Comparison of ENCODE assay signal across 18 cellular contexts in genomic region chr17:60562421-60562820, GRCh38. TPM values are rescaled to one million over a fixed set of nuclear protein-coding genes. Genes with fewer than 3 reads are reported as not detected.
DNase-seq lines count a peak whose midpoint lies in the region; FAIRE-seq and TF ChIP-seq lines count a peak whose summit lies in the region.
"Had no signal": no experiment of that assay in that cellular context is flagged by ENCODE, and none has a peak within 500 bp of the region (broad histone marks: within the 10 kb centered on the region; RNA-seq: fewer than 3 reads in every experiment).

No MANE protein-coding gene starts in this region.

- H3K27me3 Mint-ChIP-seq in nephron progenitor cell (ENCODE audit: low read depth, poor library complexity): peaks cover 10% of the 10 kb centered on the region

- H3K9me3 ChIP-seq in SK-N-MC (ENCODE audit: low read depth, low read length): no peaks in the 10 kb centered on the region
- peaks cover 0 to 5% of the 10 kb centered on the region in 2 donors for H3K9me3 ChIP-seq in kidney (ENCODE audit: control insufficient read depth in 1 of 2, low read length in 2 of 2)
- H3K9me3 ChIP-seq in mesenchymal stem cell (ENCODE audit: control insufficient read depth, low read length): no peaks in the 10 kb centered on the region
- peaks cover 5% of the 10 kb centered on the region; the same call in 1 of the 2 replicates for H3K9me3 ChIP-seq in HAP-1
- H3K9me3 ChIP-seq: MG63 had no signal

- peak; percentile 92 for FAIRE-seq in kidney (lab: Jason Lieb, UNC)
- FAIRE-seq in urothelium cell line (lab: Jason Lieb, UNC): no peak

- H3K4me3 ChIP-seq in SK-N-MC (no peak overlapping the region), kidney (ENCODE audit: low read length in 2 of 2) (peak overlapping the region in 1 of 2 donors; percentile 28), mesenchymal stem cell (ENCODE audit: insufficient read depth in 1 of 2, low read depth in 1 of 2, low read length in 2 of 2) (no peak overlapping the region), HAP-1 (no peak overlapping the region)
- H3K4me3 ChIP-seq: MG63, PC-9 had no signal

- no peak overlapping the region for H3K18ac ChIP-seq in mesenchymal stem cell (ENCODE audit: low read depth in 1 of 2, low read length in 2 of 2)

- DNase-seq in SK-N-MC (ENCODE audit: low read depth, low spot score) (no peak), kidney (no peak), mesenchymal stem cell (no peak), HAP-1 (ENCODE audit: low spot score in 2 of 2) (no peak), urothelium cell line (ENCODE audit: low spot score) (no peak), hippocampal formation (lab: John Stamatoyannopoulos, UW) (no peak), nephron progenitor cell (no peak)
- DNase-seq: AML-193, DND-41, H9, Karpas-422, MG63, NCI-H1092, NCI-H1436 treated with DMSO at 0.1 percent for 48 hours, NCI-H2029, NCI-H345, PC-9 had no signal

- no peak for TF ChIP-seq CTCF in kidney (IDR thresholded peaks at IDR 0.05; ENCODE audit: borderline replicate concordance, extremely low read depth, insufficient read depth)
- TF ChIP-seq CTCF in nephron progenitor cell (IDR thresholded peaks at IDR 0.05): no peak

- no peak overlapping the region for H2BK120ac ChIP-seq in mesenchymal stem cell (ENCODE audit: low read depth, low read length)

- H3K36me3 Mint-ChIP-seq in nephron progenitor cell (ENCODE audit: low read depth): peaks cover 5% of the 10 kb centered on the region
- H3K36me3 Mint-ChIP-seq: CD14-positive monocyte had no signal

- H3K36me3 ChIP-seq in SK-N-MC (ENCODE audit: insufficient read depth, low read length): no peaks in the 10 kb centered on the region
- H3K36me3 ChIP-seq in kidney (ENCODE audit: control insufficient read depth in 1 of 2, insufficient read depth in 2 of 2, low read length in 2 of 2): no peaks in the 10 kb centered on the region
- H3K36me3 ChIP-seq in mesenchymal stem cell (ENCODE audit: control insufficient read depth in 1 of 2, insufficient read depth in 2 of 2, low read depth in 1 of 2, low read length in 2 of 2): no peaks in the 10 kb centered on the region
- H3K36me3 ChIP-seq in HAP-1 (replicated peaks): no peaks in the 10 kb centered on the region
- H3K36me3 ChIP-seq: MG63 had no signal

- H2BK12ac ChIP-seq in mesenchymal stem cell (ENCODE audit: low read length in 2 of 2): no peak overlapping the region

- peak overlapping the region; percentile 6 for H3K4me2 ChIP-seq in mesenchymal stem cell (ENCODE audit: low read length, poor library complexity, severe bottlenecking)
- H3K4me2 ChIP-seq: PC-9 had no signal

- H4K91ac ChIP-seq in mesenchymal stem cell (ENCODE audit: low read length): no peak overlapping the region

- H3K27ac ChIP-seq in SK-N-MC (peak overlapping the region; percentile 3), kidney (ENCODE audit: low read depth in 2 of 2, low read length in 2 of 2) (peak overlapping the region in 1 of 2 donors; percentile 68), mesenchymal stem cell (ENCODE audit: low read length, poor library complexity, severe bottlenecking) (peak overlapping the region; percentile 82)
- H3K27ac ChIP-seq: PC-9 had no signal

- no peak overlapping the region for H3K4me3 Mint-ChIP-seq in nephron progenitor cell
- H3K4me3 Mint-ChIP-seq: CD14-positive monocyte, H9 had no signal

- intact Hi-C loops in kidney (cut with DNase I): no loop called here

- no peak overlapping the region for H3K23ac ChIP-seq in mesenchymal stem cell (ENCODE audit: low read length in 2 of 2)

- in situ Hi-C loops in HAP-1 (cut with MboI; ENCODE audit: low sequenced_read_pairs): no loop called here

- H3K27ac Mint-ChIP-seq in nephron progenitor cell: no peak overlapping the region
- H3K27ac Mint-ChIP-seq: CD14-positive monocyte, H9 had no signal

- peaks cover 6% of the 10 kb centered on the region for H3K4me1 Mint-ChIP-seq in nephron progenitor cell
- H3K4me1 Mint-ChIP-seq: CD14-positive monocyte, H9 had no signal

- H2BK15ac ChIP-seq in mesenchymal stem cell (ENCODE audit: low read depth, poor library complexity, severe bottlenecking): no peak overlapping the region

- no peaks in the 10 kb centered on the region for H3K79me1 ChIP-seq in mesenchymal stem cell (replicated peaks; ENCODE audit: low read length, poor library complexity, severe bottlenecking)

- H3K9ac ChIP-seq in SK-N-MC (ENCODE audit: insufficient read length) (no peak overlapping the region), kidney (ENCODE audit: low read length in 2 of 2) (no peak overlapping the region), mesenchymal stem cell (ENCODE audit: low read length) (no peak overlapping the region)

- H3K27me3 ChIP-seq in mesenchymal stem cell (ENCODE audit: control insufficient read depth in 1 of 2, insufficient read depth in 1 of 2, low read length in 2 of 2): no peaks in the 10 kb centered on the region
- no peaks in the 10 kb centered on the region for H3K27me3 ChIP-seq in HAP-1 (ENCODE audit: low read depth)
- H3K27me3 ChIP-seq: MG63 had no signal

- H2AK5ac ChIP-seq in mesenchymal stem cell (ENCODE audit: low read length, severe bottlenecking): no peak overlapping the region

- H3K4ac ChIP-seq in mesenchymal stem cell (ENCODE audit: low read depth in 1 of 2, low read length in 2 of 2): no peak overlapping the region

- H3K9me3 Mint-ChIP-seq in nephron progenitor cell: peaks cover 17% of the 10 kb centered on the region

- H2AFZ ChIP-seq in mesenchymal stem cell (ENCODE audit: low read depth, low read length): no peak overlapping the region
- H2AFZ ChIP-seq: PC-9 had no signal

- no peak overlapping the region for H2BK5ac ChIP-seq in mesenchymal stem cell (ENCODE audit: low read depth, low read length, poor library complexity, severe bottlenecking)

- peaks cover 3 to 10% of the 10 kb centered on the region in 2 donors for H3K4me1 ChIP-seq in kidney (ENCODE audit: control insufficient read depth in 1 of 2, insufficient read depth in 1 of 2, low read depth in 1 of 2, low read length in 2 of 2)
- peaks cover 4% of the 10 kb centered on the region for H3K4me1 ChIP-seq in mesenchymal stem cell (ENCODE audit: control insufficient read depth, insufficient read depth, low read depth, low read length)
- no peaks in the 10 kb centered on the region for H3K4me1 ChIP-seq in HAP-1

- H4K8ac ChIP-seq in mesenchymal stem cell (ENCODE audit: low read length): no peak overlapping the region

- no peak overlapping the region for H3K14ac ChIP-seq in mesenchymal stem cell (ENCODE audit: low read length in 2 of 2)

- WGBS in mesenchymal stem cell: 100% methylated on average over 1 of the region's 3 CpGs

RNA-seq across cellular contexts. Expression of gene APPBP2, which starts 36.4 kb away (rescaled TPM):
- total RNA-seq in kidney: 44.4 TPM
- polyA plus RNA-seq in kidney (ENCODE audit: insufficient read depth, low read depth, low replicate concordance): 10.9 TPM
- 20.3 TPM for polyA plus RNA-seq in mesenchymal stem cell (2013, experiment 1 of 2)
- polyA plus RNA-seq in mesenchymal stem cell (2013, experiment 2 of 2): 20.8 TPM

RNA-seq across cellular contexts. Expression of gene PPM1D, which starts 37.6 kb away (rescaled TPM):
- total RNA-seq in kidney: 16.6 TPM
- 4.5 TPM for polyA plus RNA-seq in kidney (ENCODE audit: insufficient read depth, low read depth, low replicate concordance)
- 10.7 TPM for polyA plus RNA-seq in mesenchymal stem cell (2013, experiment 1 of 2)
- polyA plus RNA-seq in mesenchymal stem cell (2013, experiment 2 of 2): 10.7 TPM
